1 cellular context compared by ENCODE assay signal in genomic region chr19:10655457-10656312, GRCh38.
TF ChIP-seq lines count a peak whose summit lies in the region.

No MANE protein-coding gene starts in this region.

TF ChIP-seq in HEK293, 187 proteins besides CTCF, POLR2A, EP300 and RAD21 (continued from another document and continues in another):
- TF ChIP-seq ZNF701 (tag by site-specific recombination; IDR thresholded peaks at IDR 0.05), result no peak
- TF ChIP-seq, protein P1, sequence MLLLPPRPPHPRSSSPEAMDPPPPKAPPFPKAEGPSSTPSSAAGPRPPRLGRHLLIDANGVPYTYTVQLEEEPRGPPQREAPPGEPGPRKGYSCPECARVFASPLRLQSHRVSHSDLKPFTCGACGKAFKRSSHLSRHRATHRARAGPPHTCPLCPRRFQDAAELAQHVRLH (tag by site-specific recombination; IDR thresholded peaks at IDR 0.05), result no peak
- TF ChIP-seq ZBTB8A (tag by site-specific recombination; IDR thresholded peaks at IDR 0.05), result peak; percentile 39; the same call in 1 of the 2 replicates
- no peak for TF ChIP-seq ZNF837 (tag by site-specific recombination; IDR thresholded peaks at IDR 0.05)
- TF ChIP-seq ZNF394 (tag by site-specific recombination; IDR thresholded peaks at IDR 0.05; ENCODE audit: borderline replicate concordance), result peak; percentile 74; the same call in 1 of the 2 replicates
- TF ChIP-seq ZNF214 (tag by site-specific recombination; IDR thresholded peaks at IDR 0.05; ENCODE audit: borderline replicate concordance), result no peak
- TF ChIP-seq ZNF768 (tag by site-specific recombination; IDR thresholded peaks at IDR 0.05), result no peak
- TF ChIP-seq, protein P2, sequence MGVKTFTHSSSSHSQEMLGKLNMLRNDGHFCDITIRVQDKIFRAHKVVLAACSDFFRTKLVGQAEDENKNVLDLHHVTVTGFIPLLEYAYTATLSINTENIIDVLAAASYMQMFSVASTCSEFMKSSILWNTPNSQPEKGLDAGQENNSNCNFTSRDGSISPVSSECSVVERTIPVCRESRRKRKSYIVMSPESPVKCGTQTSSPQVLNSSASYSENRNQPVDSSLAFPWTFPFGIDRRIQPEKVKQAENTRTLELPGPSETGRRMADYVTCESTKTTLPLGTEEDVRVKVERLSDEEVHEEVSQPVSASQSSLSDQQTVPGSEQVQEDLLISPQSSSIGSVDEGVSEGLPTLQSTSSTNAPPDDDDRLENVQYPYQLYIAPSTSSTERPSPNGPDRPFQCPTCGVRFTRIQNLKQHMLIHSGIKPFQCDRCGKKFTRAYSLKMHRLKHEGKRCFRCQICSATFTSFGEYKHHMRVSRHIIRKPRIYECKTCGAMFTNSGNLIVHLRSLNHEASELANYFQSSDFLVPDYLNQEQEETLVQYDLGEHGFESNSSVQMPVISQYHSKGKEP (tag by site-specific recombination; IDR thresholded peaks at IDR 0.05), result no peak
- TF ChIP-seq ZNF423 (tag by site-specific recombination; IDR thresholded peaks at IDR 0.05), result no peak
- TF ChIP-seq ZNF239 (tag by site-specific recombination; IDR thresholded peaks at IDR 0.05), result no peak
- TF ChIP-seq BCL11A (tag by site-specific recombination; IDR thresholded peaks at IDR 0.05; ENCODE audit: low read depth), result no peak
- no peak for TF ChIP-seq ZNF112 (tag by site-specific recombination; IDR thresholded peaks at IDR 0.05)
- TF ChIP-seq ZSCAN16 (tag by site-specific recombination; IDR thresholded peaks at IDR 0.05), result no peak
- TF ChIP-seq ZNF624 (tag by site-specific recombination; IDR thresholded peaks at IDR 0.05), result no peak
- TF ChIP-seq ZNF585B (tag by site-specific recombination; IDR thresholded peaks at IDR 0.05), result no peak
- TF ChIP-seq, protein P3, sequence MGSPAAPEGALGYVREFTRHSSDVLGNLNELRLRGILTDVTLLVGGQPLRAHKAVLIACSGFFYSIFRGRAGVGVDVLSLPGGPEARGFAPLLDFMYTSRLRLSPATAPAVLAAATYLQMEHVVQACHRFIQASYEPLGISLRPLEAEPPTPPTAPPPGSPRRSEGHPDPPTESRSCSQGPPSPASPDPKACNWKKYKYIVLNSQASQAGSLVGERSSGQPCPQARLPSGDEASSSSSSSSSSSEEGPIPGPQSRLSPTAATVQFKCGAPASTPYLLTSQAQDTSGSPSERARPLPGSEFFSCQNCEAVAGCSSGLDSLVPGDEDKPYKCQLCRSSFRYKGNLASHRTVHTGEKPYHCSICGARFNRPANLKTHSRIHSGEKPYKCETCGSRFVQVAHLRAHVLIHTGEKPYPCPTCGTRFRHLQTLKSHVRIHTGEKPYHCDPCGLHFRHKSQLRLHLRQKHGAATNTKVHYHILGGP (tag by site-specific recombination; IDR thresholded peaks at IDR 0.05), result no peak; the same call in 1 of the 2 replicates
- peak; percentile 49; the same call in 1 of the 2 replicates for TF ChIP-seq IKZF3 (tag by site-specific recombination; IDR thresholded peaks at IDR 0.05)
- no peak for TF ChIP-seq SP3 (tag by site-specific recombination; IDR thresholded peaks at IDR 0.05)
- no peak for TF ChIP-seq MEIS1 (CRISPR knock-in tag; IDR thresholded peaks at IDR 0.05; ENCODE audit: borderline replicate concordance)
- no peak for TF ChIP-seq ZSCAN23 (tag by site-specific recombination; IDR thresholded peaks at IDR 0.05)
- TF ChIP-seq, protein P4, sequence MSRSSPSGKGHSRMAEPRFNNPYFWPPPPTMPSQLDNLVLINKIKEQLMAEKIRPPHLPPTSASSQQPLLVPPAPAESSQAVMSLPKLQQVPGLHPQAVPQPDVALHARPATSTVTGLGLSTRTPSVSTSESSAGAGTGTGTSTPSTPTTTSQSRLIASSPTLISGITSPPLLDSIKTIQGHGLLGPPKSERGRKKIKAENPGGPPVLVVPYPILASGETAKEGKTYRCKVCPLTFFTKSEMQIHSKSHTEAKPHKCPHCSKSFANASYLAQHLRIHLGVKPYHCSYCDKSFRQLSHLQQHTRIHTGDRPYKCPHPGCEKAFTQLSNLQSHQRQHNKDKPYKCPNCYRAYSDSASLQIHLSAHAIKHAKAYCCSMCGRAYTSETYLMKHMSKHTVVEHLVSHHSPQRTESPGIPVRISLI (tag by site-specific recombination; IDR thresholded peaks at IDR 0.05), result no peak
- TF ChIP-seq ZNF211 (tag by site-specific recombination; IDR thresholded peaks at IDR 0.05; ENCODE audit: low read depth), result no peak
- no peak for TF ChIP-seq ZNF654 (tag by site-specific recombination; IDR thresholded peaks at IDR 0.05; ENCODE audit: low read depth)
- no peak for TF ChIP-seq ZNF571 (tag by site-specific recombination; IDR thresholded peaks at IDR 0.05)
- TF ChIP-seq, protein P5, sequence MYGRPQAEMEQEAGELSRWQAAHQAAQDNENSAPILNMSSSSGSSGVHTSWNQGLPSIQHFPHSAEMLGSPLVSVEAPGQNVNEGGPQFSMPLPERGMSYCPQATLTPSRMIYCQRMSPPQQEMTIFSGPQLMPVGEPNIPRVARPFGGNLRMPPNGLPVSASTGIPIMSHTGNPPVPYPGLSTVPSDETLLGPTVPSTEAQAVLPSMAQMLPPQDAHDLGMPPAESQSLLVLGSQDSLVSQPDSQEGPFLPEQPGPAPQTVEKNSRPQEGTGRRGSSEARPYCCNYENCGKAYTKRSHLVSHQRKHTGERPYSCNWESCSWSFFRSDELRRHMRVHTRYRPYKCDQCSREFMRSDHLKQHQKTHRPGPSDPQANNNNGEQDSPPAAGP (tag by site-specific recombination; IDR thresholded peaks at IDR 0.05), result no peak
- TF ChIP-seq ZBTB26 (tag by site-specific recombination; optimal IDR thresholded peaks at IDR 0.05), result peak; percentile 14
- TF ChIP-seq ZIC2 (tag by site-specific recombination; IDR thresholded peaks at IDR 0.05), result peak; percentile 53; the same call in 1 of the 2 replicates
- peak; percentile 21 for TF ChIP-seq SP2 (tag by site-specific recombination; IDR thresholded peaks at IDR 0.05)
- no peak for TF ChIP-seq TCF7L2 (IDR thresholded peaks at IDR 0.05; ENCODE audit: borderline replicate concordance, low read depth, low read length)
- TF ChIP-seq, protein P6, sequence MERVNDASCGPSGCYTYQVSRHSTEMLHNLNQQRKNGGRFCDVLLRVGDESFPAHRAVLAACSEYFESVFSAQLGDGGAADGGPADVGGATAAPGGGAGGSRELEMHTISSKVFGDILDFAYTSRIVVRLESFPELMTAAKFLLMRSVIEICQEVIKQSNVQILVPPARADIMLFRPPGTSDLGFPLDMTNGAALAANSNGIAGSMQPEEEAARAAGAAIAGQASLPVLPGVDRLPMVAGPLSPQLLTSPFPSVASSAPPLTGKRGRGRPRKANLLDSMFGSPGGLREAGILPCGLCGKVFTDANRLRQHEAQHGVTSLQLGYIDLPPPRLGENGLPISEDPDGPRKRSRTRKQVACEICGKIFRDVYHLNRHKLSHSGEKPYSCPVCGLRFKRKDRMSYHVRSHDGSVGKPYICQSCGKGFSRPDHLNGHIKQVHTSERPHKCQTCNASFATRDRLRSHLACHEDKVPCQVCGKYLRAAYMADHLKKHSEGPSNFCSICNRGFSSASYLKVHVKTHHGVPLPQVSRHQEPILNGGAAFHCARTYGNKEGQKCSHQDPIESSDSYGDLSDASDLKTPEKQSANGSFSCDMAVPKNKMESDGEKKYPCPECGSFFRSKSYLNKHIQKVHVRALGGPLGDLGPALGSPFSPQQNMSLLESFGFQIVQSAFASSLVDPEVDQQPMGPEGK (tag by site-specific recombination; IDR thresholded peaks at IDR 0.05), result no peak
- no peak for TF ChIP-seq ZNF645 (tag by site-specific recombination; IDR thresholded peaks at IDR 0.05)
- no peak for TF ChIP-seq ZNF26 (tag by site-specific recombination; IDR thresholded peaks at IDR 0.05)
- TF ChIP-seq ZNF184 (tag by site-specific recombination; IDR thresholded peaks at IDR 0.05), result no peak
- TF ChIP-seq ZEB2 (tag by site-specific recombination; IDR thresholded peaks at IDR 0.05), result 0 out of 2 replicates have a peak, but pooled peaks have one; percentile 25
- TF ChIP-seq KLF9 (tag by site-specific recombination; IDR thresholded peaks at IDR 0.05; ENCODE audit: low read depth), result no peak
- peak; percentile 94 for TF ChIP-seq ZNF623 (tag by site-specific recombination; IDR thresholded peaks at IDR 0.05)
- no peak for TF ChIP-seq GLIS2 (tag by site-specific recombination; IDR thresholded peaks at IDR 0.05)
- no peak for TF ChIP-seq ZBTB1 (tag by site-specific recombination; IDR thresholded peaks at IDR 0.05)
- TF ChIP-seq ZNF558 (tag by site-specific recombination; IDR thresholded peaks at IDR 0.05), result no peak
- TF ChIP-seq ZNF366 (tag by site-specific recombination; conservative IDR thresholded peaks at IDR 0.05), result peak; percentile 24; the same call in 1 of the 2 replicates
- peak; percentile 45; the same call in 1 of the 2 replicates for TF ChIP-seq ZXDB (tag by site-specific recombination; IDR thresholded peaks at IDR 0.05)
- no peak for TF ChIP-seq ZNF777 (tag by site-specific recombination; IDR thresholded peaks at IDR 0.05; ENCODE audit: borderline replicate concordance)
- no peak for TF ChIP-seq ZNF302 (tag by site-specific recombination; IDR thresholded peaks at IDR 0.05; ENCODE audit: low read depth)
- no peak for TF ChIP-seq ZNF548 (tag by site-specific recombination; IDR thresholded peaks at IDR 0.05)
- peak; percentile 76 for TF ChIP-seq OSR2 (tag by site-specific recombination; IDR thresholded peaks at IDR 0.05)
- TF ChIP-seq ZNF48 (tag by site-specific recombination; IDR thresholded peaks at IDR 0.05), result no peak
- no peak for TF ChIP-seq ZNF670 (tag by site-specific recombination; IDR thresholded peaks at IDR 0.05; ENCODE audit: low read depth)
- TF ChIP-seq MYNN (tag by site-specific recombination; IDR thresholded peaks at IDR 0.05; ENCODE audit: borderline replicate concordance), result no peak
- TF ChIP-seq GFI1B (tag by site-specific recombination; IDR thresholded peaks at IDR 0.05), result 0 out of 2 replicates have a peak, but pooled peaks have one; percentile 20
- TF ChIP-seq ZBTB17 (tag by site-specific recombination; IDR thresholded peaks at IDR 0.05), result peak; percentile 37; the same call in 1 of the 2 replicates
- TF ChIP-seq, protein P7, sequence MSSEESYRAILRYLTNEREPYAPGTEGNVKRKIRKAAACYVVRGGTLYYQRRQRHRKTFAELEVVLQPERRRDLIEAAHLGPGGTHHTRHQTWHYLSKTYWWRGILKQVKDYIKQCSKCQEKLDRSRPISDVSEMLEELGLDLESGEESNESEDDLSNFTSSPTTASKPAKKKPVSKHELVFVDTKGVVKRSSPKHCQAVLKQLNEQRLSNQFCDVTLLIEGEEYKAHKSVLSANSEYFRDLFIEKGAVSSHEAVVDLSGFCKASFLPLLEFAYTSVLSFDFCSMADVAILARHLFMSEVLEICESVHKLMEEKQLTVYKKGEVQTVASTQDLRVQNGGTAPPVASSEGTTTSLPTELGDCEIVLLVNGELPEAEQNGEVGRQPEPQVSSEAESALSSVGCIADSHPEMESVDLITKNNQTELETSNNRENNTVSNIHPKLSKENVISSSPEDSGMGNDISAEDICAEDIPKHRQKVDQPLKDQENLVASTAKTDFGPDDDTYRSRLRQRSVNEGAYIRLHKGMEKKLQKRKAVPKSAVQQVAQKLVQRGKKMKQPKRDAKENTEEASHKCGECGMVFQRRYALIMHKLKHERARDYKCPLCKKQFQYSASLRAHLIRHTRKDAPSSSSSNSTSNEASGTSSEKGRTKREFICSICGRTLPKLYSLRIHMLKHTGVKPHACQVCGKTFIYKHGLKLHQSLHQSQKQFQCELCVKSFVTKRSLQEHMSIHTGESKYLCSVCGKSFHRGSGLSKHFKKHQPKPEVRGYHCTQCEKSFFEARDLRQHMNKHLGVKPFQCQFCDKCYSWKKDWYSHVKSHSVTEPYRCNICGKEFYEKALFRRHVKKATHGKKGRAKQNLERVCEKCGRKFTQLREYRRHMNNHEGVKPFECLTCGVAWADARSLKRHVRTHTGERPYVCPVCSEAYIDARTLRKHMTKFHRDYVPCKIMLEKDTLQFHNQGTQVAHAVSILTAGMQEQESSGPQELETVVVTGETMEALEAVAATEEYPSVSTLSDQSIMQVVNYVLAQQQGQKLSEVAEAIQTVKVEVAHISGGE (tag by site-specific recombination; conservative IDR thresholded peaks at IDR 0.05; ENCODE audit: low read depth), result no peak
- TF ChIP-seq ZNF341 (tag by site-specific recombination; IDR thresholded peaks at IDR 0.05; ENCODE audit: low read depth), result no peak
- TF ChIP-seq AEBP2 (tag by site-specific recombination; IDR thresholded peaks at IDR 0.05; ENCODE audit: borderline replicate concordance), result no peak
- TF ChIP-seq ZNF223 (tag by site-specific recombination; IDR thresholded peaks at IDR 0.05), result no peak
